ENCODE assay signal across 35 cellular contexts in the genomic region with DNA sequence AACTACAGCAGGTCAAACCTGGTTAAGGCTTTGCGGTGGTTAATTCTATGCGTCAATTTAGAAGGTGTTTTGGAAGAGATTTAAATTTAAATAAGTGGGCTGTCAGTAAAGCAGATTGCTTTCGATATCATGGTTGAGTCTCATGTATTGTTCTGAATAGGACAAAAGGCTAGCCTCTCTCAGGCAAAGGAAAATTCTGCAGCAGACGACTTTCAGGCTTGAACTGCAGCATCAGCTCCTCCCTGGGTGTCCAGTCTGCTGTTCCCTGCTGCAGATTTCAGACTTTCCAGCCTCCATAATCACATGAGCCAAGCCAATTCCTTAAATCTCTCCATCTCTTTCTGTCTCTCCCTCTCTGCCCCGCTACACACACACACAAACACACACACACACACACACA.
"Had no signal": no experiment of that assay in that cellular context is flagged by ENCODE, and none has a peak within 500 bp of the region (broad histone marks: within the 10 kb centered on the region; RNA-seq: fewer than 3 reads in every experiment).

No MANE protein-coding gene starts in this region.

- H3K27me3 Mint-ChIP-seq: activated CD4-positive, alpha-beta memory T cell treated with anti-CD3 and anti-CD28 coated beads for 36 hours; activated CD4-positive, alpha-beta T cell treated with anti-CD3 and anti-CD28 coated beads, Interleukin-2, amount 10 ng/mL, durations not matched to agents 24 days and 14 days; activated CD8-positive, alpha-beta T cell treated with anti-CD3 and anti-CD28 coated beads for 36 hours; activated naive CD4-positive, alpha-beta T cell treated with anti-CD3 and anti-CD28 coated beads, Interleukin-2, amount 10 ng/mL, durations not matched to agents 7 days and 5 days; activated naive CD4-positive, alpha-beta T cell treated with anti-CD3 and anti-CD28 coated beads, Interleukin-2, amount 50 U/mL, for 24 hours; activated naive CD8-positive, alpha-beta T cell; activated naive CD8-positive, alpha-beta T cell treated with anti-CD3 and anti-CD28 coated beads, Interleukin-2, amount 10 ng/mL, durations not matched to agents 7 days and 5 days; activated naive CD8-positive, alpha-beta T cell treated with anti-CD3 and anti-CD28 coated beads, Interleukin-2, amount 50 U/mL, for 24 hours; activated T-helper 17 cell treated with anti-CD3 and anti-CD28 coated beads, Interleukin-2, amount 50 U/mL, for 72 hours; brain had no signal

- H3K4me1 Mint-ChIP-seq: activated B cell treated with CpG ODN at 0.5 μM for 24 hours; activated CD4-positive, alpha-beta T cell treated with anti-CD3 and anti-CD28 coated beads, Interleukin-2, amount 10 ng/mL, durations not matched to agents 24 days and 14 days; activated naive CD4-positive, alpha-beta T cell treated with anti-CD3 and anti-CD28 coated beads, Interleukin-2, amount 10 ng/mL, durations not matched to agents 7 days and 5 days; activated naive CD4-positive, alpha-beta T cell treated with anti-CD3 and anti-CD28 coated beads, Interleukin-2, amount 50 U/mL, for 24 hours; activated naive CD8-positive, alpha-beta T cell treated with anti-CD3 and anti-CD28 coated beads, Interleukin-2, amount 10 ng/mL, durations not matched to agents 7 days and 5 days; activated naive CD8-positive, alpha-beta T cell treated with anti-CD3 and anti-CD28 coated beads, Interleukin-2, amount 50 U/mL, for 24 hours; activated T-helper 17 cell treated with anti-CD3 and anti-CD28 coated beads, Interleukin-2, amount 50 U/mL, for 72 hours had no signal

- H3K27ac Mint-ChIP-seq: activated B cell treated with CpG ODN at 0.5 μM for 24 hours; activated CD4-positive, alpha-beta memory T cell treated with anti-CD3 and anti-CD28 coated beads for 36 hours; activated CD4-positive, alpha-beta T cell treated with anti-CD3 and anti-CD28 coated beads, Interleukin-2, amount 10 ng/mL, durations not matched to agents 24 days and 14 days; activated CD8-positive, alpha-beta T cell treated with anti-CD3 and anti-CD28 coated beads for 36 hours; activated naive CD4-positive, alpha-beta T cell treated with anti-CD3 and anti-CD28 coated beads, Interleukin-2, amount 10 ng/mL, durations not matched to agents 7 days and 5 days; activated naive CD4-positive, alpha-beta T cell treated with anti-CD3 and anti-CD28 coated beads, Interleukin-2, amount 50 U/mL, for 24 hours; activated naive CD8-positive, alpha-beta T cell; activated naive CD8-positive, alpha-beta T cell treated with anti-CD3 and anti-CD28 coated beads, Interleukin-2, amount 10 ng/mL, durations not matched to agents 7 days and 5 days; activated naive CD8-positive, alpha-beta T cell treated with anti-CD3 and anti-CD28 coated beads, Interleukin-2, amount 50 U/mL, for 24 hours; activated T-cell treated with anti-CD3 and anti-CD28 coated beads, Interleukin-2, amount 50 U/mL, for 72 hours; activated T-helper 1 cell treated with anti-CD3 and anti-CD28 coated beads, Interleukin-12 subunit alpha, Interleukin-12 subunit beta, Interleukin-2, Interleukin-4 antibody, amounts not matched to agents 30 ng/mL and 10 ng/mL and 1 ng/mL, durations not matched to agents 14 hours and 24 hours and 36 hours; activated T-helper 17 cell treated with anti-CD3 and anti-CD28 coated beads, Interleukin-2, amount 50 U/mL, for 72 hours; T-helper 1 cell treated with Interleukin-12 subunit alpha and Interleukin-12 subunit beta and Interleukin-4 antibody, amounts not matched to agents 30 μg/mL and 1 μg/mL, for 36 hours; T-helper 2 cell treated with Interferon-gamma antibody and Interleukin-4, amounts not matched to agents 5 μg/mL and 100 μg/mL, for 36 hours had no signal

- H3K27ac ChIP-seq: ascending aorta, breast epithelium, VCaP had no signal

- H3K36me3 ChIP-seq: ascending aorta, breast epithelium had no signal

- H3K4me1 ChIP-seq: ascending aorta, breast epithelium had no signal

- ATAC-seq: activated CD8-positive, alpha-beta T cell treated with anti-CD3 and anti-CD28 coated beads for 36 hours; activated naive CD8-positive, alpha-beta T cell treated with anti-CD3 and anti-CD28 coated beads, Interleukin-2, amount 50 U/mL, for 24 hours; activated T-cell treated with anti-CD3 and anti-CD28 coated beads, Interleukin-2, amount 50 U/mL, for 4 hours; activated T-cell treated with anti-CD3 and anti-CD28 coated beads, Interleukin-2, amount 50 U/mL, for 72 hours; activated T-helper 17 cell treated with anti-CD3 and anti-CD28 coated beads, Interleukin-2, amount 50 U/mL, for 72 hours had no signal

- H3K4me3 ChIP-seq: ascending aorta, breast epithelium had no signal

- H3K9me3 ChIP-seq: ascending aorta, breast epithelium had no signal

- H3K9me3 Mint-ChIP-seq: activated CD4-positive, alpha-beta T cell treated with anti-CD3 and anti-CD28 coated beads, Interleukin-2, amount 10 ng/mL, durations not matched to agents 24 days and 14 days; activated CD8-positive, alpha-beta T cell treated with anti-CD3 and anti-CD28 coated beads for 36 hours; activated naive CD4-positive, alpha-beta T cell treated with anti-CD3 and anti-CD28 coated beads, Interleukin-2, amount 10 ng/mL, durations not matched to agents 7 days and 5 days; activated naive CD4-positive, alpha-beta T cell treated with anti-CD3 and anti-CD28 coated beads, Interleukin-2, amount 50 U/mL, for 24 hours; activated naive CD8-positive, alpha-beta T cell treated with anti-CD3 and anti-CD28 coated beads, Interleukin-2, amount 10 ng/mL, durations not matched to agents 7 days and 5 days; activated T-cell treated with anti-CD3 and anti-CD28 coated beads, Interleukin-2, amount 50 U/mL, for 4 hours; activated T-helper 1 cell treated with anti-CD3 and anti-CD28 coated beads, Interleukin-12 subunit alpha, Interleukin-12 subunit beta, Interleukin-2, Interleukin-4 antibody, amounts not matched to agents 30 ng/mL and 10 ng/mL and 1 ng/mL, durations not matched to agents 14 hours and 24 hours and 36 hours; brain; T-helper 1 cell treated with Interleukin-12 subunit alpha and Interleukin-12 subunit beta and Interleukin-4 antibody, amounts not matched to agents 30 μg/mL and 1 μg/mL, for 36 hours; T-helper 2 cell treated with Interferon-gamma antibody and Interleukin-4, amounts not matched to agents 5 μg/mL and 100 μg/mL, for 36 hours had no signal

- H3K27me3 ChIP-seq: ascending aorta, breast epithelium had no signal

- H3K36me3 Mint-ChIP-seq: activated CD4-positive, alpha-beta memory T cell treated with anti-CD3 and anti-CD28 coated beads for 36 hours; activated naive CD4-positive, alpha-beta T cell treated with anti-CD3 and anti-CD28 coated beads, Interleukin-2, amount 10 ng/mL, durations not matched to agents 7 days and 5 days; activated naive CD4-positive, alpha-beta T cell treated with anti-CD3 and anti-CD28 coated beads, Interleukin-2, amount 50 U/mL, for 24 hours; activated naive CD8-positive, alpha-beta T cell; activated naive CD8-positive, alpha-beta T cell treated with anti-CD3 and anti-CD28 coated beads, Interleukin-2, amount 10 ng/mL, durations not matched to agents 7 days and 5 days; brain had no signal

- H3K4me3 Mint-ChIP-seq: activated B cell treated with CpG ODN at 0.5 μM for 24 hours; activated CD4-positive, alpha-beta memory T cell treated with anti-CD3 and anti-CD28 coated beads for 36 hours; activated CD4-positive, alpha-beta T cell treated with anti-CD3 and anti-CD28 coated beads, Interleukin-2, amount 10 ng/mL, durations not matched to agents 24 days and 14 days; activated CD8-positive, alpha-beta T cell treated with anti-CD3 and anti-CD28 coated beads for 36 hours; activated naive CD4-positive, alpha-beta T cell treated with anti-CD3 and anti-CD28 coated beads, Interleukin-2, amount 10 ng/mL, durations not matched to agents 7 days and 5 days; activated naive CD4-positive, alpha-beta T cell treated with anti-CD3 and anti-CD28 coated beads, Interleukin-2, amount 50 U/mL, for 24 hours; activated naive CD8-positive, alpha-beta T cell; activated naive CD8-positive, alpha-beta T cell treated with anti-CD3 and anti-CD28 coated beads, Interleukin-2, amount 10 ng/mL, durations not matched to agents 7 days and 5 days; activated naive CD8-positive, alpha-beta T cell treated with anti-CD3 and anti-CD28 coated beads, Interleukin-2, amount 50 U/mL, for 24 hours; activated T-cell treated with anti-CD3 and anti-CD28 coated beads, Interleukin-2, amount 50 U/mL, for 4 hours; activated T-cell treated with anti-CD3 and anti-CD28 coated beads, Interleukin-2, amount 50 U/mL, for 72 hours; activated T-helper 1 cell treated with anti-CD3 and anti-CD28 coated beads, Interleukin-12 subunit alpha, Interleukin-12 subunit beta, Interleukin-2, Interleukin-4 antibody, amounts not matched to agents 30 ng/mL and 10 ng/mL and 1 ng/mL, durations not matched to agents 14 hours and 24 hours and 36 hours; activated T-helper 17 cell treated with anti-CD3 and anti-CD28 coated beads, Interleukin-2, amount 50 U/mL, for 72 hours; brain; T-helper 1 cell treated with Interleukin-12 subunit alpha and Interleukin-12 subunit beta and Interleukin-4 antibody, amounts not matched to agents 30 μg/mL and 1 μg/mL, for 36 hours; T-helper 2 cell treated with Interferon-gamma antibody and Interleukin-4, amounts not matched to agents 5 μg/mL and 100 μg/mL, for 36 hours had no signal

- DNase-seq: activated B cell treated with CpG ODN at 0.5 μM for 24 hours; activated CD4-positive, alpha-beta memory T cell treated with anti-CD3 and anti-CD28 coated beads for 36 hours; activated CD4-positive, alpha-beta T cell treated with anti-CD3 and anti-CD28 coated beads for 4 hours; activated CD4-positive, alpha-beta T cell treated with anti-CD3 and anti-CD28 coated beads, Interleukin-2, amount 10 ng/mL, durations not matched to agents 24 days and 14 days; activated CD4-positive, alpha-beta T cell treated with anti-CD3 and anti-CD28 coated beads, Interleukin-2, amount 50 U/mL, for 1 hour; activated CD4-positive, alpha-beta T cell treated with anti-CD3 and anti-CD28 coated beads, Interleukin-2, amount 50 U/mL, for 4 hours; activated CD4-positive, CD25-positive, alpha-beta regulatory T cell treated with anti-CD3 and anti-CD28 coated beads, Interleukin-2, amount 50 U/mL, for 72 hours; activated CD8-positive, alpha-beta memory T cell treated with anti-CD3 and anti-CD28 coated beads, Interleukin-2, amount 50 U/mL, for 4 hours; activated CD8-positive, alpha-beta T cell treated with anti-CD3 and anti-CD28 coated beads for 36 hours; activated effector memory CD4-positive, alpha-beta T cell treated with Interleukin-2 at 50 U/mL for 16 hours; activated gamma-delta T cell; activated naive CD4-positive, alpha-beta T cell treated with anti-CD3 and anti-CD28 coated beads, Interleukin-2, amount 10 ng/mL, durations not matched to agents 7 days and 5 days; activated naive CD4-positive, alpha-beta T cell treated with Interleukin-2 at 50 U/mL for 16 hours; activated naive CD8-positive, alpha-beta T cell treated with anti-CD3 and anti-CD28 coated beads, Interleukin-2, amount 10 ng/mL, durations not matched to agents 7 days and 5 days; activated naive CD8-positive, alpha-beta T cell treated with anti-CD3 and anti-CD28 coated beads, Interleukin-2, amount 50 U/mL, for 24 hours; activated T-cell treated with anti-CD3 and anti-CD28 coated beads for 4 hours; activated T-cell treated with anti-CD3 and anti-CD28 coated beads, Interleukin-2, amount 50 U/mL, for 1 hour; activated T-cell treated with anti-CD3 and anti-CD28 coated beads, Interleukin-2, amount 50 U/mL, for 4 hours; activated T-cell treated with anti-CD3 and anti-CD28 coated beads, Interleukin-2, amount 50 U/mL, for 72 hours; amygdala; anterior cingulate cortex; central memory CD4-positive, alpha-beta T cell; T-helper 1 cell; T-helper 2 cell; T-helper 9 cell had no signal
